ENCODE assay signal across 19 cellular contexts in the genomic region with DNA sequence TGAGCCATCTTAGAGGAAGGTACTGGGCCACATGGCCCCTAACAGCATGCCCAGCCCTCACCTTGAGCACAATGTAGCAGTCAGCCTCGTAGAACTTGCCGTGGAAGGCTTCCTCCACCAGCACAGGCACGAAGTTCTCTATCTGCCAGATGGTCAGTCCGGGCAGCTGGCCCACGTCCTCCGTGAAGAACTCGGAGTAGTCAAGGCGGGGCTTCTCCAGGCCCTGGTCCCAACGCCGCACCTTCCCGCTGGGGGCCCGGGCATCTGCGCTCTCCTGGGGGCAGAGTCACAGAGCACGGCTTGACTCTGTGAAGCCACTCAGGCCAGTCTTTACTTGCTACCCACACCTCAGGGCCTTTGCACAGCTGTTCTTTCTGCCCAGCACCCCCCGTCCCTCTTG. TPM values are rescaled to one million over a fixed set of nuclear protein-coding genes. Genes with fewer than 3 reads are reported as not detected.
DNase-seq lines count a peak whose midpoint lies in the region; ATAC-seq and TF ChIP-seq lines count a peak whose summit lies in the region.
"Had no signal": no experiment of that assay in that cellular context is flagged by ENCODE, and none has a peak within 500 bp of the region (broad histone marks: within the 10 kb centered on the region; RNA-seq: fewer than 3 reads in every experiment).

No MANE protein-coding gene starts in this region.

- no peak overlapping the region for H3K14ac ChIP-seq in IMR-90 (replicated peaks; ENCODE audit: low read depth, low read length)

- H3K4me3 ChIP-seq in IMR-90 (ENCODE audit: insufficient read depth, low read depth, low read length) (no peak overlapping the region), thyroid gland (replicated peaks in 1 of 3) (no peak overlapping the region)
- H3K4me3 ChIP-seq: K562 had no signal

- H3K79me1 ChIP-seq in IMR-90 (ENCODE audit: low read depth in 1 of 2, low read length in 2 of 2): peaks cover 8 to 44% of the 10 kb centered on the region in 2 experiments

- H3K27me3 ChIP-seq in IMR-90 (ENCODE audit: control insufficient read depth, insufficient read depth, low read length): no peaks in the 10 kb centered on the region
- no peaks in the 10 kb centered on the region for H3K27me3 ChIP-seq in thyroid gland
- H3K27me3 ChIP-seq: BE2C had no signal

- no peak overlapping the region for H3K18ac ChIP-seq in IMR-90 (ENCODE audit: low read depth, low read length)

- H2AK9ac ChIP-seq in IMR-90 (replicated peaks; ENCODE audit: low read depth, low read length, poor library complexity): peak overlapping the region; percentile 58

- no peak overlapping the region for H3K56ac ChIP-seq in IMR-90 (ENCODE audit: extremely low read depth, insufficient read depth, low read length)

- no peak overlapping the region for H2BK15ac ChIP-seq in IMR-90 (ENCODE audit: low read depth, low read length)

- POLR2A ChIA-PET in IMR-90 (lab: Charles Lee; ENCODE audit: unreplicated experiment): no interaction called here

- ATAC-seq in IMR-90 (ENCODE audit: low read depth) (no peak), HG03460 (IDR thresholded peaks at IDR 0.05; ENCODE audit: unreplicated experiment) (no peak), GM18870 (IDR thresholded peaks at IDR 0.05; ENCODE audit: unreplicated experiment) (no peak)
- ATAC-seq: HCT116, K562 had no signal

- no peak overlapping the region for H4K91ac ChIP-seq in IMR-90 (ENCODE audit: insufficient read depth, low read depth, low read length)

- TF ChIP-seq CTCF in IMR-90 (conservative IDR thresholded peaks at IDR 0.05; ENCODE audit: low read depth, low read length): no peak
- TF ChIP-seq CTCF in thyroid gland (IDR thresholded peaks at IDR 0.05): no peak

- WGBS in IMR-90 (ENCODE audit: extremely low coverage in 2 of 2, insufficient read length in 1 of 2), 2 experiments: 90% methylated on average over 6 of the region's 15 CpGs; no CpG with 5 or more reads in 1 of the 2 experiments
- WGBS in thyroid gland, 2 donors: 92 to 100% methylated on average over 1 to 13 of the region's 15 CpGs

- TF ChIP-seq RAD21 in IMR-90 (IDR thresholded peaks at IDR 0.05; ENCODE audit: low read length): no peak

- no peak overlapping the region for H2AK5ac ChIP-seq in IMR-90 (ENCODE audit: low read depth, low read length)

- H3K36me3 ChIP-seq in IMR-90 (ENCODE audit: control insufficient read depth, insufficient read depth, low read length): peaks cover 88% of the 10 kb centered on the region
- peaks cover 76 to 88% of the 10 kb centered on the region in 2 donors for H3K36me3 ChIP-seq in thyroid gland
- H3K36me3 ChIP-seq: BE2C had no signal

- dilution Hi-C loops in IMR-90 (cut with HindIII; ENCODE audit: low sequenced_read_pairs, unreplicated experiment): no loop called here

- H2BK120ac ChIP-seq in IMR-90 (ENCODE audit: low read depth, low read length): no peak overlapping the region

- BruUV-seq in IMR-90 (replicated peaks; lab: Mats Ljungman, UMichigan): no TSS peak

- in situ Hi-C loops in G401 (cut with HindIII; ENCODE audit: low sequenced_read_pairs): no loop called here
- in situ Hi-C loops in IMR-90 (cut with MboI; ENCODE audit: low sequenced_read_pairs): no loop called here

- no peak for TF ChIP-seq POLR2A in IMR-90 (IDR thresholded peaks at IDR 0.05; ENCODE audit: low read depth, low read length)
- no peak for TF ChIP-seq POLR2A in thyroid gland (IDR thresholded peaks at IDR 0.05)

- H4K8ac ChIP-seq in IMR-90 (ENCODE audit: low read depth in 2 of 2, low read length in 2 of 2): no peak overlapping the region

- no peak overlapping the region for H3K4me2 ChIP-seq in IMR-90 (ENCODE audit: low read depth, low read length)

- CTCF ChIA-PET in IMR-90 (lab: Yijun Ruan, JAX): no interaction called here

- H3K4me1 ChIP-seq in IMR-90 (ENCODE audit: control insufficient read depth, insufficient read depth, low read length) (no peaks in the 10 kb centered on the region), thyroid gland (no peaks in the 10 kb centered on the region)
- H3K4me1 ChIP-seq: BE2C had no signal

- no peak overlapping the region for H2AFZ ChIP-seq in IMR-90 (replicated peaks; ENCODE audit: low read length, poor library complexity)

- H2BK5ac ChIP-seq in IMR-90 (ENCODE audit: low read depth, low read length, poor library complexity, severe bottlenecking): no peak overlapping the region

- H4K5ac ChIP-seq in IMR-90 (ENCODE audit: low read depth, low read length): no peak overlapping the region

- intact Hi-C loops in IMR-90 (cut with micrococcal nuclease): no loop called here
- intact Hi-C loops in thyroid gland (cut with DNase I): no loop called here

- peaks cover 29% of the 10 kb centered on the region for H4K20me1 ChIP-seq in IMR-90 (ENCODE audit: insufficient read depth, low read length)

- no peak overlapping the region for H3K27ac ChIP-seq in IMR-90 (ENCODE audit: insufficient read depth, low read length)
- no peak overlapping the region for H3K27ac ChIP-seq in thyroid gland

- H3K9me3 ChIP-seq in IMR-90 (ENCODE audit: control insufficient read depth, insufficient read depth, low read length) (no peaks in the 10 kb centered on the region), thyroid gland (no peaks in the 10 kb centered on the region)
- H3K9me3 ChIP-seq: BE2C had no signal

- no peak overlapping the region for H3K23ac ChIP-seq in IMR-90 (ENCODE audit: low read depth, low read length)

- no peak overlapping the region for H2BK20ac ChIP-seq in IMR-90 (ENCODE audit: low read depth, low read length)

- no peak overlapping the region for H3K9ac ChIP-seq in IMR-90 (ENCODE audit: low read depth, low read length)

- DNase-seq in G401 (ENCODE audit: low spot score) (peak; percentile 65), IMR-90 (no peak), cerebellum (ENCODE audit: low spot score) (peak; percentile 30), thyroid gland (no peak)
- DNase-seq: ACHN; BE2C; CD4-positive, CD25-positive, alpha-beta regulatory T cell; CD8-positive, alpha-beta memory T cell; COR-L47; DMS 273 treated with DMSO at 0.1 percent for 48 hours; DMS53; DND-41; EL; GOT3; H7 had no signal

- no peak overlapping the region for H3K4ac ChIP-seq in IMR-90 (ENCODE audit: low read depth, low read length)

- H3K9me1 ChIP-seq in IMR-90 (ENCODE audit: insufficient read depth, low read length): no peaks in the 10 kb centered on the region

TF ChIP-seq in IMR-90, 13 proteins besides CTCF, POLR2A, EP300 and RAD21:
- TF ChIP-seq CEBPB (IDR thresholded peaks at IDR 0.05; ENCODE audit: low read depth, low read length) (no peak), FOS (IDR thresholded peaks at IDR 0.05; ENCODE audit: low read depth, low read length) (no peak), RFX5 (IDR thresholded peaks at IDR 0.05; ENCODE audit: low read depth, low read length) (no peak), MAZ (IDR thresholded peaks at IDR 0.05; ENCODE audit: borderline replicate concordance, low read depth, low read length) (no peak), ELK1 (IDR thresholded peaks at IDR 0.05; ENCODE audit: borderline replicate concordance, low read depth, low read length) (no peak), USF2 (IDR thresholded peaks at IDR 0.05; ENCODE audit: low read depth, low read length) (no peak), CHD1 (IDR thresholded peaks at IDR 0.05; ENCODE audit: low read depth, low read length) (no peak)

RNA-seq across cellular contexts. Expression of gene FLII, which starts 7.3 kb away (rescaled TPM):
- total RNA-seq in G401 (2014; rRNA removed; shearing (Covaris generic)): 321 and 446 TPM in 2 replicates
- total RNA-seq in IMR-90 (2012; rRNA removed) (258 and 263 TPM in 2 replicates), cerebellum (53.4 TPM), thyroid gland (100 to 1,000 TPM; 231 to 259 (median 241) TPM)
- 290 and 321 TPM in 2 replicates for polyA plus RNA-seq in IMR-90 (2012; rRNA removed)
- 217 and 243 TPM in 2 replicates for polyA plus RNA-seq in IMR-90 (2012; cell fraction: cytosol; rRNA removed)
- polyA plus RNA-seq in IMR-90 (2012; cell fraction: nucleus; rRNA removed; ENCODE audit: low replicate concordance): 740 and 1,400 TPM in 2 replicates

RNA-seq across cellular contexts. Expression of gene MIEF2, which starts 9.3 kb away (rescaled TPM):
- total RNA-seq in G401 (2014; rRNA removed; shearing (Covaris generic)): 20.5 and 22.0 TPM in 2 replicates
- total RNA-seq in IMR-90 (2012; rRNA removed): 9.1 and 12.2 TPM in 2 replicates
- 20.7 and 26.6 TPM in 2 replicates for polyA plus RNA-seq in IMR-90 (2012; rRNA removed)
- polyA plus RNA-seq in IMR-90 (2012; cell fraction: cytosol; rRNA removed): 17.9 and 19.8 TPM in 2 replicates
- 32.6 and 84.0 TPM in 2 replicates for polyA plus RNA-seq in IMR-90 (2012; cell fraction: nucleus; rRNA removed; ENCODE audit: low replicate concordance)
- 23.1 TPM for total RNA-seq in cerebellum
- 10 to 100 TPM; 25.7 to 47.0 (median 34.9) TPM for total RNA-seq in thyroid gland

RNA-seq across cellular contexts. Expression of gene LLGL1, which starts 25.8 kb away (rescaled TPM):
- total RNA-seq in G401 (2014; rRNA removed; shearing (Covaris generic)): 67.1 and 74.6 TPM in 2 replicates
- total RNA-seq in IMR-90 (2012; rRNA removed) (34.2 and 40.1 TPM in 2 replicates), cerebellum (49.8 TPM), thyroid gland (10 to 100 TPM; 14.5 to 19.4 (median 17.5) TPM)
- 52.9 and 57.9 TPM in 2 replicates for polyA plus RNA-seq in IMR-90 (2012; rRNA removed)
- polyA plus RNA-seq in IMR-90 (2012; cell fraction: cytosol; rRNA removed): 29.8 and 72.4 TPM in 2 replicates
- polyA plus RNA-seq in IMR-90 (2012; cell fraction: nucleus; rRNA removed; ENCODE audit: low replicate concordance): 53.9 and 145 TPM in 2 replicates

Comparison
In these comparisons a context has a peak if more than half of its experiments do, and no peak if none do; other contexts are left out.
1. DNase-seq: peak in G401 (single experiment) and cerebellum (single experiment); none in IMR-90 (single experiment) and thyroid gland (0 of 2).